Comparison of ENCODE assay signal across 8 cellular contexts in the genomic region with DNA sequence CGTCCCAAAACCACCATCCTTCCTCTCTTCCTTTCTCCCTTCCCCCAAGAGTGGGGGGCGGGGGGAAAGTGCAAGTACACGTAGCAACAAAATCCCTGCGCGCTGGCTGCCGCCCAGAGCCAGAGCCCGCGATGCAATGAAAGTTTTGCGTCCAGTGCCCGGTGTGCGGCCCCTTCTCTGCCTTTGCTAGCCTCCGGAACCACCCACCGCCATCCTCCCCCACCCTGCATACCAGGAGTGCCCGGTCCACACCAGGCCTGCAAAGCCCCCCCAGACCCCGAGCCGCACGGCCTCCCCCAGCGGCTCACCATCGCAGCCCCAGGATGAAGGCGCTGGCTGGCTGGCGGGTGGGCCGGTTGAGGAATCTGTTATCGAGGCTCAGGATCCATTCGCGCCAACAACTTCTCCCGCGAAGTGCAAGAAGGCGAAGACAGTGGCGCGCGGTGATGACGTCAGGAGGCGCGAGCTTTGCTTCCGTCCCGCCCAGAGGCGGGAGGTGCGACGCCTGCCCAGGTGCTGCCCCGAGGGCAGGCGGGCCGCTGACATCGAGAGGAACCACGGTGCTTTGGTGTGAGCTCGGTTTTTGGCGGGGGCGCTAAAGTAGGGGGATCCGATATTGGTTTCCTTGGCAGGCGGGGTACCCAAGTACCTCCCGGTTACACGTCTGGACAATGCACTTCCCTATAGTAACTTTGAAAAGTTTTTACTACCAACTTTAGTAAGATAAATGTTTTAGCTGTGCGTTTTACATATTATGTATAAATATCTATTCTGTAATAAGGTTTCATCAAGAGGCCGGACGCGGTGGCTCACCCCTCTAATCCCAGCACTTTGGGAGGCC. TPM values are rescaled to one million over a fixed set of nuclear protein-coding genes. Genes with fewer than 3 reads are reported as not detected.
A peak's percentile ranks its signal among the peaks of the same experiment; 100 is the strongest.
DNase-seq lines count a peak whose midpoint lies in the region; ATAC-seq and TF ChIP-seq lines count a peak whose summit lies in the region.

A gene with protein sequence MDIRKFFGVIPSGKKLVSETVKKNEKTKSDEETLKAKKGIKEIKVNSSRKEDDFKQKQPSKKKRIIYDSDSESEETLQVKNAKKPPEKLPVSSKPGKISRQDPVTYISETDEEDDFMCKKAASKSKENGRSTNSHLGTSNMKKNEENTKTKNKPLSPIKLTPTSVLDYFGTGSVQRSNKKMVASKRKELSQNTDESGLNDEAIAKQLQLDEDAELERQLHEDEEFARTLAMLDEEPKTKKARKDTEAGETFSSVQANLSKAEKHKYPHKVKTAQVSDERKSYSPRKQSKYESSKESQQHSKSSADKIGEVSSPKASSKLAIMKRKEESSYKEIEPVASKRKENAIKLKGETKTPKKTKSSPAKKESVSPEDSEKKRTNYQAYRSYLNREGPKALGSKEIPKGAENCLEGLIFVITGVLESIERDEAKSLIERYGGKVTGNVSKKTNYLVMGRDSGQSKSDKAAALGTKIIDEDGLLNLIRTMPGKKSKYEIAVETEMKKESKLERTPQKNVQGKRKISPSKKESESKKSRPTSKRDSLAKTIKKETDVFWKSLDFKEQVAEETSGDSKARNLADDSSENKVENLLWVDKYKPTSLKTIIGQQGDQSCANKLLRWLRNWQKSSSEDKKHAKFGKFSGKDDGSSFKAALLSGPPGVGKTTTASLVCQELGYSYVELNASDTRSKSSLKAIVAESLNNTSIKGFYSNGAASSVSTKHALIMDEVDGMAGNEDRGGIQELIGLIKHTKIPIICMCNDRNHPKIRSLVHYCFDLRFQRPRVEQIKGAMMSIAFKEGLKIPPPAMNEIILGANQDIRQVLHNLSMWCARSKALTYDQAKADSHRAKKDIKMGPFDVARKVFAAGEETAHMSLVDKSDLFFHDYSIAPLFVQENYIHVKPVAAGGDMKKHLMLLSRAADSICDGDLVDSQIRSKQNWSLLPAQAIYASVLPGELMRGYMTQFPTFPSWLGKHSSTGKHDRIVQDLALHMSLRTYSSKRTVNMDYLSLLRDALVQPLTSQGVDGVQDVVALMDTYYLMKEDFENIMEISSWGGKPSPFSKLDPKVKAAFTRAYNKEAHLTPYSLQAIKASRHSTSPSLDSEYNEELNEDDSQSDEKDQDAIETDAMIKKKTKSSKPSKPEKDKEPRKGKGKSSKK (minus strand): TSS at position 432 of the 841 bp plus-strand sequence. CDS start 121 bp downstream, at position 311.

- H3K36me3 ChIP-seq in ACC112 (ENCODE audit: insufficient read depth, low read length): peaks cover 6% of the 10 kb centered on the region; the same call in 1 of the 2 replicates

- peaks cover 3% of the 10 kb centered on the region for H3K27me3 Mint-ChIP-seq in chondrocyte (ENCODE audit: low read depth)

- H3K4me1 Mint-ChIP-seq in chondrocyte (ENCODE audit: low read depth): peaks cover 30% of the 10 kb centered on the region

- peak within 1 kb of the TSS; percentile 67 for H3K27ac ChIP-seq in ACC112 (ENCODE audit: low read depth, low read length)

- ATAC-seq in GM18873 (IDR thresholded peaks at IDR 0.05; ENCODE audit: low FRiP score, unreplicated experiment): peak; percentile 54
- peak; percentile 67 for ATAC-seq in HG03196 (IDR thresholded peaks at IDR 0.05; ENCODE audit: unreplicated experiment)

- H3K9me3 Mint-ChIP-seq in chondrocyte (ENCODE audit: low read depth): no peaks in the 10 kb centered on the region

- H2AFZ ChIP-seq in ACC112 (ENCODE audit: low read length, unreplicated experiment): peak within 1 kb of the TSS; percentile 93

- DNase-seq in NCI-H510A treated with DMSO at 0.1 percent for 48 hours (lab: John Stamatoyannopoulos, UW) (peak; percentile 77), chondrocyte (ENCODE audit: low spot score) (peak; percentile 95), kidney glomerular epithelial cell (lab: John Stamatoyannopoulos, UW) (peak; percentile 63)
- DNase-seq in activated CD4-positive, alpha-beta T cell treated with anti-CD3 and anti-CD28 coated beads for 24 hours (ENCODE audit: low read depth in 2 of 2): peak; percentile 86 to 96
- DNase-seq in stimulated activated CD4-positive, alpha-beta T cell treated with anti-CD3 and anti-CD28 coated beads, Interleukin-15, amount 100 ng/mL, for 48 hours (ENCODE audit: low read depth in 2 of 2): peak; percentile 89 to 90

- H3K4me1 ChIP-seq in ACC112 (ENCODE audit: control insufficient read depth, insufficient read depth, low read length, unreplicated experiment): peaks cover 12% of the 10 kb centered on the region

- TF ChIP-seq CTCF in chondrocyte (IDR thresholded peaks at IDR 0.05): no peak

- peak within 1 kb of the TSS; percentile 95 for H3K4me3 ChIP-seq in ACC112 (ENCODE audit: low read depth, low read length)

- H3K36me3 Mint-ChIP-seq in chondrocyte (ENCODE audit: low read depth): no peaks in the 10 kb centered on the region

- peaks cover 49% of the 10 kb centered on the region for H3K79me2 ChIP-seq in ACC112 (ENCODE audit: control insufficient read depth, insufficient read depth, low read length, unreplicated experiment)

- peak within 1 kb of the TSS; percentile 91 for H3K4me3 Mint-ChIP-seq in chondrocyte (ENCODE audit: unreplicated experiment)

- H3K27ac Mint-ChIP-seq in chondrocyte (ENCODE audit: unreplicated experiment): peak within 1 kb of the TSS; percentile 94

- H3K27me3 ChIP-seq in ACC112 (ENCODE audit: insufficient read depth, low read length): no peaks in the 10 kb centered on the region

RNA-seq across cellular contexts. Expression of the gene that starts here (rescaled TPM):
- 43.9 to 46.8 TPM (median 46.0 TPM) in 3 replicates for total RNA-seq in chondrocyte

Comparison
In these comparisons a context has a peak if more than half of its experiments do, and no peak if none do; other contexts are left out.
1. Peak in every context shown above with its lines: DNase-seq, ATAC-seq, H3K4me3 ChIP-seq and H3K27ac ChIP-seq.